6 cellular contexts compared by ENCODE assay signal in the genomic region with DNA sequence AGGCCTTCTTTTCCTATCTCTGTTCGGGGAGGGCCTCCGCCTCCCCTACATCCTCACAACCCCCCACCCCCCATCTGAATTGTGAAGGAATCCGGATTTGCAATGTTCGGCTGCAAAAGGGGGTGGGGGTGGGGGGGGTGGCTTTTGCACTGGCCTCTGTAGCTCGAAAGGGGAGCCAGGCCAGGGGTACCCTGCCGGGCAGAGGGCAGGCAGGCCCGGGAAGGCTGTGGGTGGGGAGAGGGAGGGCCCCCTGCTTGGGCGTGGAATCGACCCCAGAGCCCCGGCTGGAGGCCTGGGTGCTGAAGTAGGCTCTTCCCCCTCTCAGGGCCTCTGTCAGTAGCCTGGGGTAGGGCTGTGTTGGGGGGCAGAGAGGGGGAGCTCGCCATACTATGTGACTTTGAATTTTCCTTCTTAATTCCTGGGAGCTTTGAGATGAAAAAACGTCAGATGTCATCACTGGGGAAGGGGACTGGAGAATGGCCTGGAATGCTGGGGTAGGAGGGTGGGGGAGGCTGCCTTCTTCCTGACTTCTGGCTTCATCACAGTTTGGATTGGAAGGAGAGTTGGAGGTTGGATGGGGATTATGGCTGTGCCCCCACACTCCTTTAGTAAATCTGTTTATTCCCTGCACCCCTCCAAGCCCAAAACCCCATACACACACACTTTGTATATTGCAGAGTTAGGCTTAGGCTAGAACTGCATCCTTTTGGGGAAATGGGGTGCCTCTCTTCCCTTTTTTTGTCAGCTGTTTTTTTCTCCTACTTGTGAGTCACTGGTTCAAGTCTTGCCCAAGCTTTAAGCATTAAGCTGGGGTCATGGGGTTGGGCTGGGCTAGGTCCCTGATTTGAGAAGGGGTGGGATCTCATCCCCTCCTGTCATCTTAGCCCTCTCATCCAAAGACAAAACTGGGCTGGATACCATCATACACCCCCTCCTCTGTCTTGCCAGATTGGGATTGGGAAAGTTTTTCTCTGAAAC. TPM values are rescaled to one million over a fixed set of nuclear protein-coding genes. Genes with fewer than 3 reads are reported as not detected.
DNase-seq lines count a peak whose midpoint lies in the region; ATAC-seq and TF ChIP-seq lines count a peak whose summit lies in the region.

No MANE protein-coding gene starts in this region.

- peak overlapping the region; percentile 81 for H3K4me3 Mint-ChIP-seq in Calu3 (ENCODE audit: low read depth, unreplicated experiment)

- H3K4me1 Mint-ChIP-seq in Calu3 (ENCODE audit: low read depth, unreplicated experiment) = no peaks in the 10 kb centered on the region

- H3K27me3 ChIP-seq in adipocyte (replicated peaks; ENCODE audit: control insufficient read depth, insufficient read depth, low read length) (no peaks in the 10 kb centered on the region), mononuclear cell (ENCODE audit: insufficient read depth, low read length) (peaks cover 14% of the 10 kb centered on the region)

- H3K4me1 ChIP-seq in adipocyte (ENCODE audit: control insufficient read depth, insufficient read depth, low read length) (peaks cover 46% of the 10 kb centered on the region), mononuclear cell (ENCODE audit: insufficient read depth, low read length) (peaks cover 41% of the 10 kb centered on the region)

- ATAC-seq in HG03432 (IDR thresholded peaks at IDR 0.05; ENCODE audit: unreplicated experiment) = no peak

- intact Hi-C loops in Calu3 (cut with micrococcal nuclease; ENCODE audit: unreplicated experiment) = no loop called here

- H3K9me3 ChIP-seq in adipocyte (ENCODE audit: control insufficient read depth, low read length) = no peaks in the 10 kb centered on the region
- H3K9me3 ChIP-seq in mononuclear cell (ENCODE audit: low read depth, low read length) = no peaks in the 10 kb centered on the region

- H3K36me3 ChIP-seq in adipocyte (ENCODE audit: control insufficient read depth, insufficient read depth, low read length, severe bottlenecking) = peaks cover 20% of the 10 kb centered on the region

- DNase-seq in Calu3 (no peak), adipocyte (ENCODE audit: low read depth) (peak; percentile 78), NK-92 (lab: John Stamatoyannopoulos, UW; ENCODE audit: unreplicated experiment) (no peak), inferior parietal cortex (ENCODE audit: extremely low spot score) (no peak)

- TF ChIP-seq CTCF in Calu3 (IDR thresholded peaks at IDR 0.05; ENCODE audit: unreplicated experiment) = no peak

- H3K36me3 Mint-ChIP-seq in Calu3 (ENCODE audit: insufficient read depth, unreplicated experiment) = peaks cover 18% of the 10 kb centered on the region

- no TSS peak for BruUV-seq in Calu3 (replicated peaks; lab: Mats Ljungman, UMichigan)

- H3K27ac Mint-ChIP-seq in Calu3 (ENCODE audit: unreplicated experiment) = no peak overlapping the region

- H3K4me3 ChIP-seq in adipocyte (ENCODE audit: low read length) (peak overlapping the region; percentile 84), mononuclear cell (ENCODE audit: low read length) (peak overlapping the region; percentile 56)

- peaks cover 56% of the 10 kb centered on the region for H3K27me3 Mint-ChIP-seq in Calu3 (ENCODE audit: unreplicated experiment)

- H3K9ac ChIP-seq in adipocyte (ENCODE audit: low read length) = peak overlapping the region; percentile 94

- CTCF ChIA-PET in Calu3 (lab: Charles Lee) = interaction anchor here (3.3 kb wide), 1 partner anchor 18 kb away, joined by 28 read pairs; the partner anchor contains the start of gene STAT6

- H3K9me3 Mint-ChIP-seq in Calu3 (ENCODE audit: low read depth, unreplicated experiment) = no peaks in the 10 kb centered on the region

RNA-seq across cellular contexts. Expression of gene LRP1, which starts 1.3 kb away (rescaled TPM):
- total RNA-seq in Calu3 (2022) (12.4 and 16.6 TPM in 2 replicates), mononuclear cell (56.0 TPM)

RNA-seq across cellular contexts. Expression of gene LRP1-AS, which starts 17.8 kb away (rescaled TPM):
- total RNA-seq in Calu3 (2022) (not detected in 2 replicates), mononuclear cell (not detected)

RNA-seq across cellular contexts. Expression of gene STAT6, which starts 18.4 kb away (rescaled TPM):
- total RNA-seq in Calu3 (2022) = 213 and 243 TPM in 2 replicates
- total RNA-seq in mononuclear cell = 68.1 TPM

RNA-seq across cellular contexts. Expression of gene NAB2, which starts 40.7 kb away (rescaled TPM):
- 21.3 and 25.6 TPM in 2 replicates for total RNA-seq in Calu3 (2022)
- total RNA-seq in mononuclear cell = 16.3 TPM

RNA-seq across cellular contexts. Expression of gene NEMP1, which starts 51.0 kb away (rescaled TPM):
- 60.4 and 63.2 TPM in 2 replicates for total RNA-seq in Calu3 (2022)
- total RNA-seq in mononuclear cell = 6.6 TPM
